Comparison of ENCODE assay signal across 1 cellular context in genomic region chr17:81734405-81735055, GRCh38.
TF ChIP-seq lines count a peak whose summit lies in the region.

No MANE protein-coding gene starts in this region.

TF ChIP-seq in HCT116, 20 proteins besides CTCF, POLR2A, EP300 and RAD21:
- TF ChIP-seq ZNF274 (IDR thresholded peaks at IDR 0.05; ENCODE audit: low read depth, low read length) = no peak
- no peak for TF ChIP-seq YY1 (IDR thresholded peaks at IDR 0.05; ENCODE audit: extremely low read depth, insufficient replicate concordance, low read depth, low read length)
- no peak for TF ChIP-seq POLR2AphosphoS5 (IDR thresholded peaks at IDR 0.05; ENCODE audit: low read depth, low read length)
- no peak for TF ChIP-seq ELF1 (IDR thresholded peaks at IDR 0.05; ENCODE audit: borderline replicate concordance, low read depth)
